In the genomic region with DNA sequence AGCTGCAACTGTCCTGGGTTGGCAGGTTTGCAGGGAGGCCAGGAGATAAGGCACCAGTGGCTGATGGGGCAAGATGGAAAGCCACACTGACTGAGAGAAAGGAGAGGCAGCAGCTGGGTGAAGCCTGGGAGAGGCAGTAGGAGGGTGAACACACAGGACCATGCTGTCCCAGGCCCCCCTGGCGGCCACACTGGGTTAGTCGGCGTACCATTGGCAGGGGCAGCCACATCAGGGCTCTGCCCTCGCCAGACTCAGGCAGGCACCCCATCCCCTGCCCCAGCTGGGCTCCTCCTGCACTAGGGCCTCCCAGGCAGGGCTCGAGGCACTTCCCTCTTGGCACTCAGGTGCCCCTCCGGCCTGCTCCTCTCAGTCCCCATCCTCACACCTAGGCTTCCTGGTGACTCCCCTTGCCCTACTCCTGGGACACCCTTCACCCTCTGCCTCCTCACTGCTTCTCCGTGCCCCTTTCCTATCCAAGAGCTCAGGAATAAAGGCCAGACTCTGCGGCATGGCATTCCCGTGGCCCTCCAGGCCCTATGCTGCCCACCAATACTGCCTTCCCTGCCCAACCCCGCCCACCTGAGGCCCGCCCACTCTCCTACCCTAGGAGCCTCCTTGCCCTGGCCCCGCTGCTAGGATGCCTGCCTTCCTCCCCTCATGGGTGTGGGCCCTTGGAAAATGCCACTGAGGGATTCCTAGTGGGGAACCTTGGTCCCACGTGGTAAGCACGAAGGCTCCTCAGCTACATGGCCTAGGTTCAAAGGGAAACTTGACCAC, we compare ENCODE assay signal across 19 cellular contexts. TPM values are rescaled to one million over a fixed set of nuclear protein-coding genes. Genes with fewer than 3 reads are reported as not detected.
DNase-seq lines count a peak whose midpoint lies in the region; ATAC-seq and TF ChIP-seq lines count a peak whose summit lies in the region.
"Had no signal": no experiment of that assay in that cellular context is flagged by ENCODE, and none has a peak within 500 bp of the region (broad histone marks: within the 10 kb centered on the region; RNA-seq: fewer than 3 reads in every experiment).

No MANE protein-coding gene starts in this region.

- peak overlapping the region; percentile 10 for H3K4me3 Mint-ChIP-seq in activated naive CD8-positive, alpha-beta T cell treated with anti-CD3 and anti-CD28 coated beads, Interleukin-2, amount 10 ng/mL, durations not matched to agents 7 days and 5 days
- no peak overlapping the region for H3K4me3 Mint-ChIP-seq in activated naive CD8-positive, alpha-beta T cell treated with anti-CD3 and anti-CD28 coated beads for 36 hours
- H3K4me3 Mint-ChIP-seq: activated CD4-positive, alpha-beta T cell treated with anti-CD3 and anti-CD28 coated beads for 36 hours; activated T-cell treated with anti-CD3 and anti-CD28 coated beads, Interleukin-2, amount 50 U/mL, for 24 hours had no signal

- H3K9me3 Mint-ChIP-seq in activated naive CD8-positive, alpha-beta T cell treated with anti-CD3 and anti-CD28 coated beads, Interleukin-2, amount 10 ng/mL, durations not matched to agents 7 days and 5 days = no peaks in the 10 kb centered on the region
- H3K9me3 Mint-ChIP-seq in activated naive CD8-positive, alpha-beta T cell treated with anti-CD3 and anti-CD28 coated beads for 36 hours = no peaks in the 10 kb centered on the region
- H3K9me3 Mint-ChIP-seq: activated T-cell treated with anti-CD3 and anti-CD28 coated beads, Interleukin-2, amount 50 U/mL, for 24 hours; naive thymus-derived CD8-positive, alpha-beta T cell; stimulated activated naive B cell treated with anti-CD40 and anti-IgM and Interleukin-4, amounts not matched to agents 10 μg/mL and 1 μg/mL and 100 μg/mL, for 72 hours had no signal

- H3K27me3 ChIP-seq in foreskin keratinocyte (no peaks in the 10 kb centered on the region), psoas muscle (ENCODE audit: insufficient read depth in 3 of 3, low read length in 2 of 3) (no peaks in the 10 kb centered on the region)
- H3K27me3 ChIP-seq: adrenal gland, sigmoid colon, upper lobe of left lung had no signal

- DNase-seq in activated naive CD8-positive, alpha-beta T cell treated with anti-CD3 and anti-CD28 coated beads, Interleukin-2, amount 10 ng/mL, durations not matched to agents 7 days and 5 days = no peak
- DNase-seq in activated naive CD8-positive, alpha-beta T cell treated with anti-CD3 and anti-CD28 coated beads for 36 hours = no peak
- DNase-seq in SK-MEL-5 (ENCODE audit: low read depth, low spot score) (peak; percentile 30), foreskin keratinocyte (no peak), psoas muscle (peak; percentile 8 to 44), hypothalamus (lab: John Stamatoyannopoulos, UW) (no peak)
- DNase-seq: activated T-cell treated with anti-CD3 and anti-CD28 coated beads, Interleukin-2, amount 50 U/mL, for 24 hours; adrenal gland; glutamatergic neuron; NCI-H1436 treated with DMSO at 0.1 percent for 48 hours; OCI-M1; sigmoid colon; stimulated activated naive B cell treated with anti-CD40 and anti-IgM and Interleukin-4, amounts not matched to agents 10 μg/mL and 1 μg/mL and 100 μg/mL, for 72 hours had no signal

- no peaks in the 10 kb centered on the region for H3K9me3 ChIP-seq in psoas muscle
- H3K9me3 ChIP-seq: adrenal gland, sigmoid colon, upper lobe of left lung had no signal

- H3K36me3 Mint-ChIP-seq in activated naive CD8-positive, alpha-beta T cell treated with anti-CD3 and anti-CD28 coated beads, Interleukin-2, amount 10 ng/mL, durations not matched to agents 7 days and 5 days = peaks cover 3% of the 10 kb centered on the region
- H3K36me3 Mint-ChIP-seq in activated naive CD8-positive, alpha-beta T cell treated with anti-CD3 and anti-CD28 coated beads for 36 hours = peaks cover 4% of the 10 kb centered on the region
- H3K36me3 Mint-ChIP-seq: naive thymus-derived CD8-positive, alpha-beta T cell; stimulated activated naive B cell treated with anti-CD40 and anti-IgM and Interleukin-4, amounts not matched to agents 10 μg/mL and 1 μg/mL and 100 μg/mL, for 72 hours had no signal

- TF ChIP-seq CTCF in foreskin keratinocyte (conservative IDR thresholded peaks at IDR 0.05) (peak; percentile 21), psoas muscle (IDR thresholded peaks at IDR 0.05) (no peak)

- H3K36me3 ChIP-seq in psoas muscle (ENCODE audit: insufficient read depth in 1 of 2, low read depth in 1 of 2) = no peaks in the 10 kb centered on the region
- H3K36me3 ChIP-seq: adrenal gland, sigmoid colon, upper lobe of left lung had no signal

- peak overlapping the region; percentile 76 for H3K27ac Mint-ChIP-seq in activated naive CD8-positive, alpha-beta T cell treated with anti-CD3 and anti-CD28 coated beads, Interleukin-2, amount 10 ng/mL, durations not matched to agents 7 days and 5 days
- no peak overlapping the region for H3K27ac Mint-ChIP-seq in activated naive CD8-positive, alpha-beta T cell treated with anti-CD3 and anti-CD28 coated beads for 36 hours

- intact Hi-C loops in psoas muscle (cut with DNase I) = no loop called here

- no peak for ATAC-seq in activated naive CD8-positive, alpha-beta T cell treated with anti-CD3 and anti-CD28 coated beads, Interleukin-2, amount 10 ng/mL, durations not matched to agents 7 days and 5 days (ENCODE audit: low read depth)
- ATAC-seq in foreskin keratinocyte (peak; percentile 22), psoas muscle (no peak), GM21737 (IDR thresholded peaks at IDR 0.05; ENCODE audit: unreplicated experiment) (no peak), esophagus mucosa (no peak)
- ATAC-seq: K562 had no signal

- POLR2A ChIA-PET in activated naive CD8-positive, alpha-beta T cell treated with anti-CD3 and anti-CD28 coated beads, Interleukin-2, amount 10 ng/mL, durations not matched to agents 7 days and 5 days (lab: Charles Lee) = interaction anchor here (0.9 to 1.6 kb wide), 4 partner anchors 8 to 70 kb away, joined by 4 to 5 read pairs (median 4); a partner anchor contains a TSS

- H3K4me1 ChIP-seq in foreskin keratinocyte (peaks cover 6% of the 10 kb centered on the region), psoas muscle (peaks cover 10% of the 10 kb centered on the region)

- H3K27ac ChIP-seq in foreskin keratinocyte = no peak overlapping the region
- no peak overlapping the region for H3K27ac ChIP-seq in psoas muscle
- H3K27ac ChIP-seq: adrenal gland, sigmoid colon, upper lobe of left lung had no signal

- H3K4me1 Mint-ChIP-seq in activated naive CD8-positive, alpha-beta T cell treated with anti-CD3 and anti-CD28 coated beads, Interleukin-2, amount 10 ng/mL, durations not matched to agents 7 days and 5 days = peaks cover 32% of the 10 kb centered on the region
- H3K4me1 Mint-ChIP-seq in activated naive CD8-positive, alpha-beta T cell treated with anti-CD3 and anti-CD28 coated beads for 36 hours = peaks cover 24% of the 10 kb centered on the region

- in situ Hi-C loops in SK-MEL-5 (cut with HindIII; ENCODE audit: low pct_unique_long_range_greater_than_20kb, low sequenced_read_pairs) = no loop called here

- no peaks in the 10 kb centered on the region for H3K27me3 Mint-ChIP-seq in activated naive CD8-positive, alpha-beta T cell treated with anti-CD3 and anti-CD28 coated beads, Interleukin-2, amount 10 ng/mL, durations not matched to agents 7 days and 5 days
- no peaks in the 10 kb centered on the region for H3K27me3 Mint-ChIP-seq in activated naive CD8-positive, alpha-beta T cell treated with anti-CD3 and anti-CD28 coated beads for 36 hours
- H3K27me3 Mint-ChIP-seq: activated CD4-positive, alpha-beta T cell treated with anti-CD3 and anti-CD28 coated beads for 36 hours; activated T-cell treated with anti-CD3 and anti-CD28 coated beads, Interleukin-2, amount 50 U/mL, for 24 hours; naive thymus-derived CD8-positive, alpha-beta T cell; stimulated activated naive B cell treated with anti-CD40 and anti-IgM and Interleukin-4, amounts not matched to agents 10 μg/mL and 1 μg/mL and 100 μg/mL, for 72 hours had no signal

- WGBS in psoas muscle, 3 donors = 86 to 90% (median 86%) methylated on average over 9 to 14 of the region's 14 CpGs

- no peak overlapping the region for H3K4me3 ChIP-seq in psoas muscle
- H3K4me3 ChIP-seq: adrenal gland, K562, sigmoid colon, upper lobe of left lung had no signal

RNA-seq across cellular contexts. Expression of a gene that starts 28.8 kb away (rescaled TPM):
- total RNA-seq in activated naive CD8-positive, alpha-beta T cell treated with anti-CD3 and anti-CD28 coated beads, Interleukin-2, amount 10 ng/mL, durations not matched to agents 7 days and 5 days = 10 to 100 TPM; 30.9 to 31.3 TPM
- 10 to 100 TPM; 21.7 to 22.0 TPM for total RNA-seq in activated naive CD8-positive, alpha-beta T cell treated with anti-CD3 and anti-CD28 coated beads for 36 hours
- total RNA-seq in SK-MEL-5 (2014; rRNA removed; shearing (Covaris generic)) = 11.9 and 12.6 TPM in 2 replicates
- polyA plus RNA-seq in SK-MEL-5 (2015; cell fraction: cytosol; rRNA removed) = 23.2 and 29.6 TPM in 2 replicates
- 11.9 and 12.2 TPM in 2 replicates for polyA plus RNA-seq in SK-MEL-5 (2015; cell fraction: nucleus; rRNA removed)
- 119 and 131 TPM in 2 replicates for total RNA-seq in foreskin keratinocyte
- polyA plus RNA-seq in foreskin keratinocyte = 107 and 117 TPM in 2 replicates
- total RNA-seq in psoas muscle = 10 to 100 TPM in 3 of 4 donors, 1 to 10 TPM in 1; 9.7 to 31.9 (median 17.1) TPM
- 10 to 100 TPM in 2 of 3 donors, 1 to 10 TPM in 1; 7.4 to 27.6 (median 15.7) TPM for polyA plus RNA-seq in psoas muscle
- 62.6 TPM for total RNA-seq in esophagus mucosa

Comparison
In these comparisons a context has a peak if more than half of its experiments do, and no peak if none do; other contexts are left out.
1. DNase-seq: peak in SK-MEL-5 (single experiment) and psoas muscle (2 of 2); none in activated naive CD8-positive, alpha-beta T cell treated with anti-CD3 and anti-CD28 coated beads, Interleukin-2, amount 10 ng/mL, durations not matched to agents 7 days and 5 days (single experiment), activated naive CD8-positive, alpha-beta T cell treated with anti-CD3 and anti-CD28 coated beads for 36 hours (single experiment), foreskin keratinocyte (0 of 2) and hypothalamus (0 of 51).